In the genomic region with DNA sequence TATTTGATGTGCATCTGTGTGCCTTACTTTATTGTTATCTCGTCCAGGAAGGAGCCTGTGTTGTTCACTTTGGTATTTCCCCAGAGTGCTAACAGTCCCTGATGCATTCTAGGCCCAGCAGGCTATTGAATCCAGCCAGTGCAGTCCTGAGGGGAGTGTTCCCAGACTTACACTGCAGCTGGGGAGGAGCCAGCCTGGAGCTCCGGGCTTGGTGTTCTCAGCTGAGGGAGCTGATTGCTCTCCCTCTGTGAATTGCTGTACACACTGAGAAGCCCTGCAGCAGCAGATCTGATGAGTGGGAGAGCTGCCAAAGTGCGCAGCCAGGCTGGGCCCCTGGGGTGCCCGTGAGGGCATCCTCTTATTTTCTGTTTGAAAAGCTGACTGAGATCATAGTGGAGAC, we compare ENCODE assay signal across 9 cellular contexts.
A peak's percentile ranks its signal among the peaks of the same experiment; 100 is the strongest.
DNase-seq lines count a peak whose midpoint lies in the region; ATAC-seq and TF ChIP-seq lines count a peak whose summit lies in the region.
"Had no signal": no experiment of that assay in that cellular context is flagged by ENCODE, and none has a peak within 500 bp of the region (broad histone marks: within the 10 kb centered on the region; RNA-seq: fewer than 3 reads in every experiment).

No MANE protein-coding gene starts in this region.

- no peaks in the 10 kb centered on the region for H3K79me2 ChIP-seq in smooth muscle cell (ENCODE audit: low read depth)

- H3K27me3 ChIP-seq in RWPE2 (ENCODE audit: insufficient read depth, poor library complexity, severe bottlenecking) (no peaks in the 10 kb centered on the region), smooth muscle cell (ENCODE audit: low read depth) (no peaks in the 10 kb centered on the region)

- CTCF ChIA-PET in HEK293 (lab: Yijun Ruan, JAX): no interaction called here

- H2AFZ ChIP-seq in smooth muscle cell (ENCODE audit: low read depth): no peak overlapping the region

- no peaks in the 10 kb centered on the region for H4K20me1 ChIP-seq in smooth muscle cell (ENCODE audit: low read depth)

- POLR2A ChIA-PET in HEK293 (lab: Yijun Ruan, JAX): no interaction called here

- ATAC-seq in RWPE2 (ENCODE audit: low read depth) (peak; percentile 44; the same call in 1 of the 3 replicates), HG03520 (IDR thresholded peaks at IDR 0.05; ENCODE audit: unreplicated experiment) (no peak), GM19324 (IDR thresholded peaks at IDR 0.05; ENCODE audit: low FRiP score, unreplicated experiment) (no peak)

- H3K36me3 ChIP-seq in HEK293 (ENCODE audit: control insufficient read depth in 2 of 2, insufficient read depth in 1 of 2, low read length in 2 of 2) (no peaks in the 10 kb centered on the region), RWPE2 (ENCODE audit: low read depth) (no peaks in the 10 kb centered on the region), smooth muscle cell (ENCODE audit: low read depth) (no peaks in the 10 kb centered on the region)
- H3K36me3 ChIP-seq: thoracic aorta had no signal

- H3F3A ChIP-seq in smooth muscle cell (ENCODE audit: low read depth): no peaks in the 10 kb centered on the region

- WGBS in smooth muscle cell (ENCODE audit: low lambda C conversion rate): 38% methylated on average over 4 of the region's 4 CpGs

- no peaks in the 10 kb centered on the region for H3K9me3 ChIP-seq in HEK293 (ENCODE audit: control insufficient read depth, insufficient read depth, low read depth, low read length)
- no peaks in the 10 kb centered on the region for H3K9me3 ChIP-seq in RWPE2 (ENCODE audit: severe bottlenecking)
- H3K9me3 ChIP-seq in smooth muscle cell (replicated peaks; ENCODE audit: low read depth): no peaks in the 10 kb centered on the region
- H3K9me3 ChIP-seq: thoracic aorta had no signal

- DNase-seq in RWPE2 (ENCODE audit: low spot score): no peak
- peak; percentile 23 for DNase-seq in glomerular visceral epithelial cell (ENCODE audit: extremely low spot score)
- DNase-seq in pons (ENCODE audit: low spot score): peak; percentile 84
- DNase-seq in smooth muscle cell (lab: John Stamatoyannopoulos, UW; ENCODE audit: unreplicated experiment): no peak
- DNase-seq in NCI-H1930 (lab: John Stamatoyannopoulos, UW): no peak

- no peak overlapping the region for H3K4me2 ChIP-seq in smooth muscle cell

- peaks cover 13% of the 10 kb centered on the region for H3K4me1 ChIP-seq in HEK293 (ENCODE audit: control insufficient read depth, insufficient read depth, low read length)
- H3K4me1 ChIP-seq in RWPE2 (ENCODE audit: insufficient read depth, poor library complexity, severe bottlenecking): peaks cover 26% of the 10 kb centered on the region
- peaks cover 44% of the 10 kb centered on the region for H3K4me1 ChIP-seq in smooth muscle cell (ENCODE audit: low read depth)

- H3K9ac ChIP-seq in smooth muscle cell (ENCODE audit: low read depth): no peak overlapping the region

- H3K4me3 ChIP-seq in HEK293 (ENCODE audit: low read depth, low read length): no peak overlapping the region
- H3K4me3 ChIP-seq in RWPE2 (ENCODE audit: severe bottlenecking): no peak overlapping the region
- no peak overlapping the region for H3K4me3 ChIP-seq in smooth muscle cell
- H3K4me3 ChIP-seq: thoracic aorta had no signal

- H3K27ac ChIP-seq in HEK293 (ENCODE audit: extremely low read depth, low read depth, low read length): peak overlapping the region; percentile 17; the same call in 1 of the 2 replicates
- no peak overlapping the region for H3K27ac ChIP-seq in RWPE2 (ENCODE audit: poor library complexity, severe bottlenecking)
- H3K27ac ChIP-seq in smooth muscle cell (ENCODE audit: low read depth): no peak overlapping the region
- H3K27ac ChIP-seq: thoracic aorta had no signal

- TF ChIP-seq CTCF in HEK293 (tag by site-specific recombination; IDR thresholded peaks at IDR 0.05): no peak
- no peak for TF ChIP-seq CTCF in RWPE2 (IDR thresholded peaks at IDR 0.05; ENCODE audit: poor library complexity, severe bottlenecking)
- no peak for TF ChIP-seq CTCF in smooth muscle cell (IDR thresholded peaks at IDR 0.05; ENCODE audit: borderline replicate concordance, insufficient read depth, poor library complexity, severe bottlenecking)

TF ChIP-seq in HEK293, 187 proteins besides CTCF, POLR2A, EP300 and RAD21 (continues in another document):
- TF ChIP-seq ZBTB20 (tag by site-specific recombination; IDR thresholded peaks at IDR 0.05) (0 out of 2 replicates have a peak, but pooled peaks have one; percentile 8), WT1 (tag by site-specific recombination; IDR thresholded peaks at IDR 0.05) (0 out of 2 replicates have a peak, but pooled peaks have one; percentile 39), ZNF623 (tag by site-specific recombination; IDR thresholded peaks at IDR 0.05) (no peak), FEZF1 (tag by site-specific recombination; IDR thresholded peaks at IDR 0.05) (peak; percentile 79), ZNF169 (tag by site-specific recombination; IDR thresholded peaks at IDR 0.05) (no peak), SCRT1 (tag by site-specific recombination; IDR thresholded peaks at IDR 0.05; ENCODE audit: borderline replicate concordance) (no peak), ZEB2 (tag by site-specific recombination; IDR thresholded peaks at IDR 0.05) (0 out of 2 replicates have a peak, but pooled peaks have one; percentile 32), ZBTB7A (tag by site-specific recombination; IDR thresholded peaks at IDR 0.05; ENCODE audit: low read depth) (no peak), ZNF341 (tag by site-specific recombination; IDR thresholded peaks at IDR 0.05; ENCODE audit: low read depth) (peak; percentile 79), ZBTB8A (tag by site-specific recombination; IDR thresholded peaks at IDR 0.05) (0 out of 2 replicates have a peak, but pooled peaks have one; percentile 15), ZNF112 (tag by site-specific recombination; IDR thresholded peaks at IDR 0.05) (no peak), ZNF248 (tag by site-specific recombination; IDR thresholded peaks at IDR 0.05) (no peak), SALL2 (tag by site-specific recombination; IDR thresholded peaks at IDR 0.05; ENCODE audit: borderline replicate concordance) (no peak), ZSCAN30 (tag by site-specific recombination; IDR thresholded peaks at IDR 0.05) (peak; percentile 38; the same call in 1 of the 2 replicates), ZNF335 (tag by site-specific recombination; conservative IDR thresholded peaks at IDR 0.05) (0 out of 2 replicates have a peak, but pooled peaks have one; percentile 29), ZNF600 (tag by site-specific recombination; IDR thresholded peaks at IDR 0.05) (peak; percentile 65), RBAK (tag by site-specific recombination; IDR thresholded peaks at IDR 0.05) (no peak), GLIS1 (tag by site-specific recombination; IDR thresholded peaks at IDR 0.05) (peak; percentile 64), ZNF155 (tag by site-specific recombination; IDR thresholded peaks at IDR 0.05) (no peak), ZIC2 (tag by site-specific recombination; IDR thresholded peaks at IDR 0.05) (peak; percentile 93), ZNF423 (tag by site-specific recombination; IDR thresholded peaks at IDR 0.05) (peak; percentile 44; the same call in 1 of the 2 replicates)
- TF ChIP-seq, protein P1, sequence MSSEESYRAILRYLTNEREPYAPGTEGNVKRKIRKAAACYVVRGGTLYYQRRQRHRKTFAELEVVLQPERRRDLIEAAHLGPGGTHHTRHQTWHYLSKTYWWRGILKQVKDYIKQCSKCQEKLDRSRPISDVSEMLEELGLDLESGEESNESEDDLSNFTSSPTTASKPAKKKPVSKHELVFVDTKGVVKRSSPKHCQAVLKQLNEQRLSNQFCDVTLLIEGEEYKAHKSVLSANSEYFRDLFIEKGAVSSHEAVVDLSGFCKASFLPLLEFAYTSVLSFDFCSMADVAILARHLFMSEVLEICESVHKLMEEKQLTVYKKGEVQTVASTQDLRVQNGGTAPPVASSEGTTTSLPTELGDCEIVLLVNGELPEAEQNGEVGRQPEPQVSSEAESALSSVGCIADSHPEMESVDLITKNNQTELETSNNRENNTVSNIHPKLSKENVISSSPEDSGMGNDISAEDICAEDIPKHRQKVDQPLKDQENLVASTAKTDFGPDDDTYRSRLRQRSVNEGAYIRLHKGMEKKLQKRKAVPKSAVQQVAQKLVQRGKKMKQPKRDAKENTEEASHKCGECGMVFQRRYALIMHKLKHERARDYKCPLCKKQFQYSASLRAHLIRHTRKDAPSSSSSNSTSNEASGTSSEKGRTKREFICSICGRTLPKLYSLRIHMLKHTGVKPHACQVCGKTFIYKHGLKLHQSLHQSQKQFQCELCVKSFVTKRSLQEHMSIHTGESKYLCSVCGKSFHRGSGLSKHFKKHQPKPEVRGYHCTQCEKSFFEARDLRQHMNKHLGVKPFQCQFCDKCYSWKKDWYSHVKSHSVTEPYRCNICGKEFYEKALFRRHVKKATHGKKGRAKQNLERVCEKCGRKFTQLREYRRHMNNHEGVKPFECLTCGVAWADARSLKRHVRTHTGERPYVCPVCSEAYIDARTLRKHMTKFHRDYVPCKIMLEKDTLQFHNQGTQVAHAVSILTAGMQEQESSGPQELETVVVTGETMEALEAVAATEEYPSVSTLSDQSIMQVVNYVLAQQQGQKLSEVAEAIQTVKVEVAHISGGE (tag by site-specific recombination; conservative IDR thresholded peaks at IDR 0.05; ENCODE audit: low read depth): peak; percentile 68
- TF ChIP-seq, protein P2, sequence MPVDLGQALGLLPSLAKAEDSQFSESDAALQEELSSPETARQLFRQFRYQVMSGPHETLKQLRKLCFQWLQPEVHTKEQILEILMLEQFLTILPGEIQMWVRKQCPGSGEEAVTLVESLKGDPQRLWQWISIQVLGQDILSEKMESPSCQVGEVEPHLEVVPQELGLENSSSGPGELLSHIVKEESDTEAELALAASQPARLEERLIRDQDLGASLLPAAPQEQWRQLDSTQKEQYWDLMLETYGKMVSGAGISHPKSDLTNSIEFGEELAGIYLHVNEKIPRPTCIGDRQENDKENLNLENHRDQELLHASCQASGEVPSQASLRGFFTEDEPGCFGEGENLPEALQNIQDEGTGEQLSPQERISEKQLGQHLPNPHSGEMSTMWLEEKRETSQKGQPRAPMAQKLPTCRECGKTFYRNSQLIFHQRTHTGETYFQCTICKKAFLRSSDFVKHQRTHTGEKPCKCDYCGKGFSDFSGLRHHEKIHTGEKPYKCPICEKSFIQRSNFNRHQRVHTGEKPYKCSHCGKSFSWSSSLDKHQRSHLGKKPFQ (tag by site-specific recombination; IDR thresholded peaks at IDR 0.05): 0 out of 2 replicates have a peak, but pooled peaks have one; percentile 24

Comparison
In these comparisons a context has a peak if more than half of its experiments do, and no peak if none do; other contexts are left out.
1. DNase-seq: peak in glomerular visceral epithelial cell (single experiment) and pons (single experiment); none in RWPE2 (single experiment), smooth muscle cell (single experiment) and NCI-H1930 (0 of 2).